16 cellular contexts compared by ENCODE assay signal in the genomic region with DNA sequence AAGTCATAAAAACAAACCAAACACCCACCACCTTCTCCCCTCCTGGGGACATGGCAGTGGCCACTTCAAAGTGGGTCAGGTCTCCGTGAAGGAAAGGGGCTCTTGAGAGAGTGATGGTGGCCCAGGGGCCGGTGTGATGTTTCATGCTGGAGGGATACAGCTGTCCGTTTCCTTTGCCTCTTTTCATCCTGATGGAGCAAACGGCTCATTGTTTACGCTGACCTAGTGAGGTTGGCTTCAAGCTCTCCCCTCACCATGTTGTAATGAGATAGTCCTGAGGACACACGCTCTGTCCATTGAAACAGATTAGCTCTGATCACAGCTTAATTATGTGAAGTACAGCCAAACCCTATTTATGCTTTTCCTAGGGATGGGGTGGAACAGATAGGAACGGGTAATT. TPM values are rescaled to one million over a fixed set of nuclear protein-coding genes. Genes with fewer than 3 reads are reported as not detected.
"Had no signal": no experiment of that assay in that cellular context is flagged by ENCODE, and none has a peak within 500 bp of the region (broad histone marks: within the 10 kb centered on the region; RNA-seq: fewer than 3 reads in every experiment).

No MANE protein-coding gene starts in this region.

- H3K27ac ChIP-seq: ascending aorta, breast epithelium, gastroesophageal sphincter, heart left ventricle, left lung, pancreas, sigmoid colon, tibial artery had no signal

- H3K4me1 ChIP-seq: ascending aorta, breast epithelium, gastroesophageal sphincter, left lung, pancreas, sigmoid colon had no signal

- FAIRE-seq: kidney, pancreas, urothelium cell line had no signal

- H3K36me3 ChIP-seq: ascending aorta, breast epithelium, gastroesophageal sphincter, heart left ventricle, left lung, pancreas, sigmoid colon, tibial artery had no signal

- DNase-seq: activated gamma-delta T cell; cerebellar nuclear complex; effector CD4-positive, alpha-beta T cell; heart left ventricle; left lung; naive thymus-derived CD4-positive, alpha-beta T cell; pancreas; sigmoid colon; substantia nigra; tibial artery had no signal

- H3K4me3 ChIP-seq: ascending aorta, breast epithelium, gastroesophageal sphincter, left lung, pancreas, sigmoid colon, tibial artery had no signal

- H3K27me3 ChIP-seq: ascending aorta, breast epithelium, heart left ventricle, left lung, sigmoid colon, tibial artery had no signal

- H3K9me3 ChIP-seq: ascending aorta, breast epithelium, left lung, pancreas, sigmoid colon, tibial artery had no signal

RNA-seq across cellular contexts. Expression of gene CDH13, which starts 34.2 kb away (rescaled TPM):
- total RNA-seq: naive thymus-derived CD4-positive, alpha-beta T cell; T-helper 2 cell treated with Interferon-gamma antibody and Interleukin-4, amounts not matched to agents 100 ng/mL and 5 ng/mL, for 36 hours had no signal
